ENCODE assay signal across 8 cellular contexts in the genomic region with DNA sequence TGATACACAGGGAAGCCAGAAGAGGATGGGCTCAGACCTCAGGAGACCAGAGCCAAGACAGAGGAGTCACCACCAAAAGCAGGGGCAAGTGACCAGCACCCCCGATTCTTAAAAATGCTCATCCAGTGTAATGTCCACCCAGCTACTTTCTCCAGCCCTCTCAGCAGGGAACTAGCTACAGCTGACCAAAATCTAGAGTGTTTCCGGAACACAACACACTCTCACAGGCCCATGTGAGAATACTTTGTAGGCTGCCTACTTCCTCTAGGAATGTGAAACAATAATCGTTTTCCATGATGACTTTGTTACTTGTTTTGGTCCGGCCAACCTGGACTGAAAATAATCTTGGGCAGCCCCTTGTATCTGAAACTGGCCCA. TPM values are rescaled to one million over a fixed set of nuclear protein-coding genes. Genes with fewer than 3 reads are reported as not detected.
DNase-seq lines count a peak whose midpoint lies in the region; ATAC-seq, FAIRE-seq and TF ChIP-seq lines count a peak whose summit lies in the region.

No MANE protein-coding gene starts in this region.

- peaks cover 73% of the 10 kb centered on the region for H4K20me1 ChIP-seq in HepG2 (ENCODE audit: insufficient read depth, low read length)

- TF ChIP-seq CTCF in CD14-positive monocyte (IDR thresholded peaks at IDR 0.05) (no peak), WTC11 (IDR thresholded peaks at IDR 0.05) (no peak), HepG2 (CRISPR knock-in tag; IDR thresholded peaks at IDR 0.05) (no peak), prostate gland (IDR thresholded peaks at IDR 0.05) (no peak)

- intact Hi-C loops in CD14-positive monocyte (cut with micrococcal nuclease), result no loop called here
- intact Hi-C loops in HepG2 (cut with micrococcal nuclease; ENCODE audit: unreplicated experiment), result loop anchor here (10.0 kb wide), 1 partner anchor 208 kb away; no protein-coding TSS in a partner anchor
- intact Hi-C loops in prostate gland (cut with DNase I), result no loop called here

- H3K4me2 ChIP-seq in HepG2 (ENCODE audit: low read depth, low read length), result peak overlapping the region; percentile 48

- in situ Hi-C loops in HepG2 (cut with HindIII; ENCODE audit: extremely low pct_ligation_motif_present, low pct_unique_long_range_greater_than_20kb), result no loop called here

- peak overlapping the region; percentile 83 to 94 (median 88) for H3K27ac Mint-ChIP-seq in CD14-positive monocyte
- peak overlapping the region; percentile 96 for H3K27ac Mint-ChIP-seq in WTC11

- H3K9me3 ChIP-seq in HepG2 (ENCODE audit: low read length), result no peaks in the 10 kb centered on the region
- no peaks in the 10 kb centered on the region for H3K9me3 ChIP-seq in prostate gland

- TF ChIP-seq EP300 in HepG2 (IDR thresholded peaks at IDR 0.05; ENCODE audit: low read depth in 2 of 2, low read length in 2 of 2) (no peak), HepG2 (CRISPR knock-in tag; IDR thresholded peaks at IDR 0.05; ENCODE audit: borderline replicate concordance) (no peak)

- H3K4me3 Mint-ChIP-seq in CD14-positive monocyte (peak overlapping the region; percentile 28 to 42), WTC11 (no peak overlapping the region)

- H3K27me3 Mint-ChIP-seq in CD14-positive monocyte (ENCODE audit: low read depth in 3 of 3) (peaks cover 0 to 3% (median 0%) of the 10 kb centered on the region in 3 donors), WTC11 (ENCODE audit: low read depth) (no peaks in the 10 kb centered on the region)

- no peak overlapping the region for H3K9ac ChIP-seq in HepG2 (ENCODE audit: insufficient read depth, low read depth, low read length)

- no peak overlapping the region for H3K4me3 ChIP-seq in HepG2 (replicated peaks in 1 of 3; ENCODE audit: insufficient read depth in 1 of 3, low read depth in 2 of 3, low read length in 3 of 3)
- no peak overlapping the region for H3K4me3 ChIP-seq in prostate gland

- BruUV-seq in HepG2 (replicated peaks; lab: Mats Ljungman, UMichigan), result no TSS peak

- FAIRE-seq in HepG2 (lab: Jason Lieb, UNC), result no peak

- peaks cover 92% of the 10 kb centered on the region for H3K4me1 Mint-ChIP-seq in CD14-positive monocyte
- H3K4me1 Mint-ChIP-seq in WTC11, result peaks cover 53% of the 10 kb centered on the region

- peaks cover 17 to 38% of the 10 kb centered on the region in 2 experiments for H3K36me3 ChIP-seq in HepG2 (replicated peaks in 1 of 2; ENCODE audit: control insufficient read depth in 1 of 2, insufficient read depth in 2 of 2, low read length in 2 of 2)
- peaks cover 0 to under 1% of the 10 kb centered on the region in 2 donors for H3K36me3 ChIP-seq in prostate gland

- TF ChIP-seq POLR2A in HepG2 (IDR thresholded peaks at IDR 0.05; ENCODE audit: insufficient read depth in 1 of 2, low read depth in 2 of 2, low read length in 2 of 2) (no peak), prostate gland (IDR thresholded peaks at IDR 0.05) (no peak)

- H3K27me3 ChIP-seq in HepG2 (ENCODE audit: control insufficient read depth in 1 of 2, insufficient read depth in 2 of 2, low read length in 2 of 2) (no peaks in the 10 kb centered on the region), prostate gland (replicated peaks; ENCODE audit: insufficient read depth) (no peaks in the 10 kb centered on the region)

- TF ChIP-seq RAD21 in HepG2 (CRISPR knock-in tag; IDR thresholded peaks at IDR 0.05), result no peak

- H3K79me2 ChIP-seq in HepG2 (ENCODE audit: insufficient read depth, low read length), result peaks cover 87% of the 10 kb centered on the region

- POLR2A ChIA-PET in WTC11 (lab: Charles Lee), result interaction anchor here (0.5 kb wide), 1 partner anchor 57 kb away, joined by 9 read pairs; no protein-coding TSS in a partner anchor
- POLR2A ChIA-PET in HepG2 (lab: Yijun Ruan, JAX), result interaction anchor here (1.0 to 2.9 kb wide), 3 partner anchors 13 to 25 kb away, joined by 3 to 23 read pairs (median 3); a partner anchor contains a TSS

- WGBS in HepG2 (ENCODE audit: low lambda C conversion rate), result 88% methylated on average over 4 of the region's 4 CpGs
- 59% methylated on average over 4 of the region's 4 CpGs for WGBS in prostate gland

- no peak for DNase-seq in CD14-positive monocyte (ENCODE audit: low spot score)
- DNase-seq in WTC11 (ENCODE audit: low spot score), result no peak
- no peak for DNase-seq in HepG2 (ENCODE audit: low spot score)
- no peak for DNase-seq in prostate gland (ENCODE audit: low spot score)
- no peak for DNase-seq in AML-193 (lab: John Stamatoyannopoulos, UW)
- DNase-seq in SKM-1 (lab: John Stamatoyannopoulos, UW; ENCODE audit: unreplicated experiment), result no peak
- DNase-seq in NCI-H345 treated with DMSO at 0.1 percent for 48 hours (lab: John Stamatoyannopoulos, UW; ENCODE audit: unreplicated experiment), result no peak

- no peak overlapping the region for H2AFZ ChIP-seq in HepG2 (ENCODE audit: low read length)

- H3K9me3 Mint-ChIP-seq in CD14-positive monocyte (peaks cover 0 to 6% (median 0%) of the 10 kb centered on the region in 7 donors), WTC11 (no peaks in the 10 kb centered on the region)

- H3K4me1 ChIP-seq in HepG2 (ENCODE audit: insufficient read depth, low read length), result peaks cover 36% of the 10 kb centered on the region
- H3K4me1 ChIP-seq in prostate gland (replicated peaks), result peaks cover 16% of the 10 kb centered on the region

- H3K36me3 Mint-ChIP-seq in CD14-positive monocyte, result peaks cover 85% of the 10 kb centered on the region in 2 donors
- peaks cover 16% of the 10 kb centered on the region for H3K36me3 Mint-ChIP-seq in WTC11

- CTCF ChIA-PET in WTC11 (lab: Charles Lee) (interaction anchor here (0.6 to 9.7 kb wide), 20 partner anchors 11 to 379 kb away, joined by 3 to 133 read pairs (median 4); a partner anchor contains a TSS), HepG2 (lab: Yijun Ruan, JAX; ENCODE audit: low intra/inter-chr PET ratio, low total read pairs) (interaction anchor here (4.0 kb wide), 1 partner anchor 60 kb away, joined by 35 read pairs; no protein-coding TSS in a partner anchor)

- peak; percentile 28 for ATAC-seq in GM21786 (IDR thresholded peaks at IDR 0.05; ENCODE audit: unreplicated experiment)
- ATAC-seq in WTC11, result no peak
- ATAC-seq in HepG2, result no peak

- peak overlapping the region; percentile 34 for H3K27ac ChIP-seq in HepG2 (ENCODE audit: extremely low read length, insufficient read depth, low read length)
- H3K27ac ChIP-seq in prostate gland, result peak overlapping the region in 1 of 2 donors; percentile 2

TF ChIP-seq in WTC11, 78 proteins besides CTCF, POLR2A, EP300 and RAD21 (continues in another document):
- no peak for TF ChIP-seq HMGA2 (CRISPR knock-in tag; IDR thresholded peaks at IDR 0.05)
- no peak for TF ChIP-seq EMX1 (CRISPR knock-in tag; IDR thresholded peaks at IDR 0.05)
- TF ChIP-seq ZNF219 (CRISPR knock-in tag; IDR thresholded peaks at IDR 0.05; ENCODE audit: borderline replicate concordance), result no peak
- TF ChIP-seq ZNF317 (CRISPR knock-in tag; IDR thresholded peaks at IDR 0.05; ENCODE audit: borderline replicate concordance, low read depth), result no peak
- TF ChIP-seq TP53 (CRISPR knock-in tag; IDR thresholded peaks at IDR 0.05), result no peak
- no peak for TF ChIP-seq ZNF396 (CRISPR knock-in tag; IDR thresholded peaks at IDR 0.05; ENCODE audit: borderline replicate concordance)
- no peak for TF ChIP-seq GTF2I (CRISPR knock-in tag; conservative IDR thresholded peaks at IDR 0.05)

TF ChIP-seq in HepG2, 621 proteins besides CTCF, POLR2A, EP300 and RAD21 (continues in another document):
- TF ChIP-seq, protein P1, sequence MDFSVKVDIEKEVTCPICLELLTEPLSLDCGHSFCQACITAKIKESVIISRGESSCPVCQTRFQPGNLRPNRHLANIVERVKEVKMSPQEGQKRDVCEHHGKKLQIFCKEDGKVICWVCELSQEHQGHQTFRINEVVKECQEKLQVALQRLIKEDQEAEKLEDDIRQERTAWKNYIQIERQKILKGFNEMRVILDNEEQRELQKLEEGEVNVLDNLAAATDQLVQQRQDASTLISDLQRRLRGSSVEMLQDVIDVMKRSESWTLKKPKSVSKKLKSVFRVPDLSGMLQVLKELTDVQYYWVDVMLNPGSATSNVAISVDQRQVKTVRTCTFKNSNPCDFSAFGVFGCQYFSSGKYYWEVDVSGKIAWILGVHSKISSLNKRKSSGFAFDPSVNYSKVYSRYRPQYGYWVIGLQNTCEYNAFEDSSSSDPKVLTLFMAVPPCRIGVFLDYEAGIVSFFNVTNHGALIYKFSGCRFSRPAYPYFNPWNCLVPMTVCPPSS (IDR thresholded peaks at IDR 0.05), result no peak
- no peak for TF ChIP-seq PLRG1 (conservative IDR thresholded peaks at IDR 0.05)

RNA-seq across cellular contexts. Expression of a gene that starts 14.5 kb away (rescaled TPM):
- 1,000 to 10,000 TPM; 7,346 to 8,673 TPM for polyA plus RNA-seq in CD14-positive monocyte
- 397 to 474 TPM (median 462 TPM) in 3 replicates for total RNA-seq in WTC11 (2021)
- total RNA-seq in HepG2 (2016; rRNA removed; fragmentation: Illumina TruSeq; extraction: Trizol), result 148 and 323 TPM in 2 replicates
- 16.4 and 17.5 TPM in 2 replicates for total RNA-seq in HepG2 (2016; cell fraction: cytosol; rRNA removed; fragmentation: Illumina TruSeq; extraction: Trizol; ENCODE audit: low read depth)
- total RNA-seq in HepG2 (2016; cell fraction: insoluble cytoplasmic fraction; rRNA removed; fragmentation: Illumina TruSeq; extraction: Trizol), result 130 and 339 TPM in 2 replicates
- total RNA-seq in HepG2 (2016; cell fraction: membrane; rRNA removed; fragmentation: Illumina TruSeq; extraction: Trizol), result 41.6 and 42.4 TPM in 2 replicates
- total RNA-seq in HepG2 (2016; cell fraction: nucleus; rRNA removed; fragmentation: Illumina TruSeq; extraction: Trizol), result 278 and 332 TPM in 2 replicates
- 643 and 779 TPM in 2 replicates for polyA plus RNA-seq in HepG2 (2011; rRNA removed)
- polyA plus RNA-seq in HepG2 (2011; cell fraction: cytosol; rRNA removed), result 776 and 886 TPM in 2 replicates
- polyA plus RNA-seq in HepG2 (2011; cell fraction: nucleus; rRNA removed), result 356 and 433 TPM in 2 replicates
- polyA plus RNA-seq in HepG2 (2012), result 412 and 503 TPM in 2 replicates
- 14.6 and 15.4 TPM in 2 replicates for polyA plus RNA-seq in HepG2 (2016; cell fraction: cytosol; fragmentation: Illumina TruSeq; extraction: Trizol; ENCODE audit: low read depth)
- 111 and 126 TPM in 2 replicates for polyA plus RNA-seq in HepG2 (2016; cell fraction: insoluble cytoplasmic fraction; fragmentation: Illumina TruSeq; extraction: Trizol; ENCODE audit: low read depth)
- polyA plus RNA-seq in HepG2 (2016; cell fraction: membrane; fragmentation: Illumina TruSeq; extraction: Trizol; ENCODE audit: low read depth), result 26.4 and 27.8 TPM in 2 replicates
- 383 and 387 TPM in 2 replicates for polyA plus RNA-seq in HepG2 (2016; cell fraction: nucleus; fragmentation: Illumina TruSeq; extraction: Trizol; ENCODE audit: insufficient read depth, low read depth)
- polyA minus RNA-seq in HepG2 (2011; rRNA and poly(A)+ RNA removed; ENCODE audit: low replicate concordance), result 387 and 527 TPM in 2 replicates
- polyA minus RNA-seq in HepG2 (2011; cell fraction: cytosol; rRNA and poly(A)+ RNA removed), result 256 and 356 TPM in 2 replicates
- polyA minus RNA-seq in HepG2 (2011; cell fraction: nucleus; rRNA and poly(A)+ RNA removed), result 143 and 184 TPM in 2 replicates
- 1,000 to 10,000 TPM; 1,144 to 1,344 TPM for total RNA-seq in prostate gland
